In the genomic region with DNA sequence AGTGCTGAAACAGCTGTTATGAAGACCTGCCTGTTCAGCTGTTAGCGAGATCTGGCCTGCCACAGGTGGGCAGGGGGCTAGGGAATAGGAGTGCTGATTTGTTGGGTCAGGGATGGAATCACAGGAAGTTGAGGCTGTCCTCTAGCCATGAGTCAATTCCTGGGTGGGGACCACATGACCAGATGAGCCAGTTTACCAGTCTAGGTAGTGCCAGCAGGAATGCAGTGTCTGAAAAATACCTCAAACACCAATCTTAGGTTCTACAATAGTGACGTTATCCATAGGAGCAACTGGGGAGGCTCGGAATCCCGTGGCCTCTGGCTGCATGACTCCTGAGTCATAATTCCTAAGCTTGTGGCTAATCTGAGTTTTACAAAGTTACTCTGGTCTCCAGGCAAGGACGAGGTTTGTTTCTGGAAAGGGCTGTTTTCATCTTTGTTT, we compare ENCODE assay signal across 11 cellular contexts. TPM values are rescaled to one million over a fixed set of nuclear protein-coding genes. Genes with fewer than 3 reads are reported as not detected.
DNase-seq lines count a peak whose midpoint lies in the region; ATAC-seq, FAIRE-seq and TF ChIP-seq lines count a peak whose summit lies in the region.
"Had no signal": no experiment of that assay in that cellular context is flagged by ENCODE, and none has a peak within 500 bp of the region (broad histone marks: within the 10 kb centered on the region; RNA-seq: fewer than 3 reads in every experiment).

No MANE protein-coding gene starts in this region.

- no peak overlapping the region for H3K4me3 Mint-ChIP-seq in neural progenitor cell
- H3K4me3 Mint-ChIP-seq: memory B cell had no signal

- no peaks in the 10 kb centered on the region for H3K9me2 ChIP-seq in PC-9 (ENCODE audit: insufficient read depth)

- H3K79me2 ChIP-seq in PC-9 (ENCODE audit: low read depth) (no peaks in the 10 kb centered on the region), neural progenitor cell (ENCODE audit: low read depth) (no peaks in the 10 kb centered on the region)

- H3K27ac Mint-ChIP-seq in neural progenitor cell = no peak overlapping the region
- H3K27ac Mint-ChIP-seq: memory B cell had no signal

- CTCF ChIA-PET in BJ (lab: Yijun Ruan, JAX) = interaction anchor here (1.6 to 1.7 kb wide), 2 partner anchors 37 to 199 kb away, joined by 4 to 7 read pairs; no protein-coding TSS in a partner anchor
- CTCF ChIA-PET in PC-9 (lab: Charles Lee) = no interaction called here

- H3K36me3 ChIP-seq in BJ (ENCODE audit: control insufficient read depth, insufficient read depth, low read length) = no peaks in the 10 kb centered on the region
- H3K36me3 ChIP-seq in PC-9 (ENCODE audit: low read depth) = no peaks in the 10 kb centered on the region
- no peaks in the 10 kb centered on the region for H3K36me3 ChIP-seq in neural progenitor cell
- H3K36me3 ChIP-seq: colonic mucosa had no signal

- POLR2A ChIA-PET in BJ (lab: Charles Lee) = no interaction called here
- POLR2A ChIA-PET in PC-9 (lab: Charles Lee; ENCODE audit: unreplicated experiment) = interaction anchor here (0.6 to 0.8 kb wide), 2 partner anchors 21 to 272 kb away, joined by 5 to 8 read pairs; no protein-coding TSS in a partner anchor

- ATAC-seq in GM21367 (IDR thresholded peaks at IDR 0.05; ENCODE audit: unreplicated experiment) = no peak

- H3K4me1 Mint-ChIP-seq in neural progenitor cell = peaks cover 28% of the 10 kb centered on the region
- H3K4me1 Mint-ChIP-seq: memory B cell had no signal

- H3K27me3 ChIP-seq in BJ (ENCODE audit: control insufficient read depth, insufficient read depth, low read length) (0 out of 2 replicates have a peak, but pooled peaks cover 3% of the 10 kb centered on the region), PC-9 (ENCODE audit: insufficient read depth, low read depth) (no peaks in the 10 kb centered on the region), neural progenitor cell (no peaks in the 10 kb centered on the region)
- H3K27me3 ChIP-seq: colonic mucosa had no signal

- H3K4me3 ChIP-seq in BJ (ENCODE audit: low read depth, low read length) (no peak overlapping the region), PC-9 (peak overlapping the region; percentile 19; the same call in 1 of the 2 replicates), epithelial cell of esophagus (ENCODE audit: low read length) (no peak overlapping the region), neural progenitor cell (no peak overlapping the region)
- H3K4me3 ChIP-seq: colonic mucosa had no signal

- H3K27me3 Mint-ChIP-seq in neural progenitor cell (ENCODE audit: insufficient read depth, low read depth) = peaks cover 6% of the 10 kb centered on the region

- intact Hi-C loops in PC-9 (cut with micrococcal nuclease; ENCODE audit: unreplicated experiment) = loop anchor here (2.0 kb wide), 1 partner anchor 45 kb away; the partner anchor contains the start of gene DYSF

- no peaks in the 10 kb centered on the region for H3K36me3 Mint-ChIP-seq in neural progenitor cell
- H3K36me3 Mint-ChIP-seq: memory B cell had no signal

- H3K9ac ChIP-seq in neural progenitor cell = no peak overlapping the region

- no peaks in the 10 kb centered on the region for H4K20me1 ChIP-seq in PC-9 (ENCODE audit: insufficient read depth)
- no peaks in the 10 kb centered on the region for H4K20me1 ChIP-seq in neural progenitor cell (ENCODE audit: low read depth)

- peaks cover 34% of the 10 kb centered on the region for H3K4me1 ChIP-seq in PC-9 (replicated peaks; ENCODE audit: insufficient read depth)
- peaks cover 13% of the 10 kb centered on the region for H3K4me1 ChIP-seq in neural progenitor cell
- H3K4me1 ChIP-seq: colonic mucosa had no signal

- H3K9me3 ChIP-seq in PC-9 (ENCODE audit: insufficient read depth, low read depth) = no peaks in the 10 kb centered on the region
- H3K9me3 ChIP-seq in neural progenitor cell (ENCODE audit: low read depth) = no peaks in the 10 kb centered on the region
- H3K9me3 ChIP-seq: colonic mucosa had no signal

- no peak for FAIRE-seq in GM19239 (lab: Jason Lieb, UNC)

- no TSS peak for BruUV-seq in PC-9 (replicated peaks; lab: Mats Ljungman, UMichigan)

- DNase-seq in BJ (ENCODE audit: low read depth) = peak; percentile 59
- peak; percentile 78 to 98 for DNase-seq in PC-9
- DNase-seq in epithelial cell of esophagus (ENCODE audit: low read depth) = peak; percentile 99
- no peak for DNase-seq in neural progenitor cell (ENCODE audit: low spot score)
- DNase-seq in activated effector memory CD4-positive, alpha-beta T cell treated with anti-CD3 and anti-CD28 coated beads, Interleukin-2, amount 50 U/mL, for 16 hours = no peak
- no peak for DNase-seq in GM19239 (ENCODE audit: insufficient read length, low spot score)
- DNase-seq in AML-193 (lab: John Stamatoyannopoulos, UW) = no peak
- DNase-seq: colonic mucosa, DMS 273 treated with DMSO at 0.1 percent for 48 hours had no signal

- H3F3A ChIP-seq in PC-9 (ENCODE audit: insufficient read depth, low read depth) = peaks cover 23% of the 10 kb centered on the region
- H3F3A ChIP-seq in neural progenitor cell (ENCODE audit: low read depth) = peaks cover 7% of the 10 kb centered on the region

- peak overlapping the region; percentile 63 for H3K4me2 ChIP-seq in PC-9
- peak overlapping the region; percentile 1 for H3K4me2 ChIP-seq in neural progenitor cell

- TF ChIP-seq CTCF in BJ (IDR thresholded peaks at IDR 0.05; ENCODE audit: insufficient read depth, low read depth, low read length) = no peak
- no peak for TF ChIP-seq CTCF in PC-9 (conservative IDR thresholded peaks at IDR 0.05)
- no peak for TF ChIP-seq CTCF in epithelial cell of esophagus (IDR thresholded peaks at IDR 0.05; ENCODE audit: insufficient read depth, low read depth, low read length, missing control alignments)
- TF ChIP-seq CTCF in neural progenitor cell (IDR thresholded peaks at IDR 0.05) = no peak

- H2AFZ ChIP-seq in PC-9 = peak overlapping the region; percentile 50
- H2AFZ ChIP-seq in neural progenitor cell (replicated peaks) = no peak overlapping the region

- H3K27ac ChIP-seq in PC-9 (peak overlapping the region; percentile 80), neural progenitor cell (no peak overlapping the region)
- H3K27ac ChIP-seq: colonic mucosa had no signal

- H3K9me3 Mint-ChIP-seq in neural progenitor cell = no peaks in the 10 kb centered on the region
- H3K9me3 Mint-ChIP-seq: memory B cell had no signal

RNA-seq across cellular contexts. Expression of gene DYSF, which starts 44.9 kb away (rescaled TPM):
- 0.65 and 1.3 TPM in 2 replicates for polyA plus RNA-seq in BJ (2011; rRNA removed)
- 1.8 and 2.1 TPM in 2 replicates for polyA minus RNA-seq in BJ (2011; rRNA and poly(A)+ RNA removed)
- total RNA-seq in PC-9 (2021) = 10.6 and 12.2 TPM in 2 replicates
- total RNA-seq in neural progenitor cell (ENCODE audit: low replicate concordance) = 0.39 and 1.1 TPM in 2 replicates

Comparison
In these comparisons a context has a peak if more than half of its experiments do, and no peak if none do; other contexts are left out.
1. DNase-seq: peak in BJ (single experiment), PC-9 (2 of 2) and epithelial cell of esophagus (single experiment); none in neural progenitor cell (single experiment), activated effector memory CD4-positive, alpha-beta T cell treated with anti-CD3 and anti-CD28 coated beads, Interleukin-2, amount 50 U/mL, for 16 hours (single experiment), GM19239 (single experiment) and AML-193 (0 of 2).